ENCODE assay signal across 1 cellular context in genomic region chr10:89001024-89001423, GRCh38.
TF ChIP-seq lines count a peak whose summit lies in the region.

No MANE protein-coding gene starts in this region.

TF ChIP-seq in SK-N-SH, 30 proteins besides CTCF, POLR2A, EP300 and RAD21 (continued from another document):
- TF ChIP-seq USF2 (IDR thresholded peaks at IDR 0.05; ENCODE audit: borderline replicate concordance, low read depth, low read length) (no peak), EZH2phosphoT487 (IDR thresholded peaks at IDR 0.05; ENCODE audit: borderline replicate concordance, low read depth) (no peak), MEF2A (IDR thresholded peaks at IDR 0.05; ENCODE audit: borderline replicate concordance, low read depth) (no peak), GABPA (IDR thresholded peaks at IDR 0.05; ENCODE audit: low read depth) (no peak), YY1 (IDR thresholded peaks at IDR 0.05; ENCODE audit: low read depth) (no peak), MAX (IDR thresholded peaks at IDR 0.05; ENCODE audit: low read depth) (no peak), ELF1 (IDR thresholded peaks at IDR 0.05) (no peak), RCOR1 (IDR thresholded peaks at IDR 0.05; ENCODE audit: low read length) (no peak), FOXJ3 (CRISPR knock-in tag; IDR thresholded peaks at IDR 0.05) (no peak), RFX5 (IDR thresholded peaks at IDR 0.05; ENCODE audit: low read length) (no peak)
